ENCODE assay signal across 24 cellular contexts in genomic region chr1:32100359-32100758, GRCh38. TPM values are rescaled to one million over a fixed set of nuclear protein-coding genes. Genes with fewer than 3 reads are reported as not detected.
A peak's percentile ranks its signal among the peaks of the same experiment; 100 is the strongest.
DNase-seq lines count a peak whose midpoint lies in the region; ATAC-seq, FAIRE-seq and TF ChIP-seq lines count a peak whose summit lies in the region.
"Had no signal": no experiment of that assay in that cellular context is flagged by ENCODE, and none has a peak within 500 bp of the region (broad histone marks: within the 10 kb centered on the region; RNA-seq: fewer than 3 reads in every experiment).

No MANE protein-coding gene starts in this region.

- H3K4me1 ChIP-seq in right atrium auricular region (no peaks in the 10 kb centered on the region), heart right ventricle (peaks cover 0 to 11% (median 5%) of the 10 kb centered on the region in 9 donors), upper lobe of right lung (no peaks in the 10 kb centered on the region), small intestine (ENCODE audit: control insufficient read depth in 2 of 2, insufficient read depth in 1 of 2, low read depth in 1 of 2, low read length in 1 of 2) (no peaks in the 10 kb centered on the region)
- no peaks in the 10 kb centered on the region for H3K4me1 ChIP-seq in CD4-positive, alpha-beta memory T cell (ENCODE audit: insufficient read depth, low read length)
- H3K4me1 ChIP-seq: BLaER1, prostate gland, uterus had no signal

- peaks cover 0 to 2% (median 0%) of the 10 kb centered on the region in 8 donors for H3K9me3 Mint-ChIP-seq in CD4-positive, alpha-beta memory T cell
- H3K9me3 Mint-ChIP-seq: activated T-helper 1 cell treated with anti-CD3 and anti-CD28 coated beads, Interleukin-12 subunit alpha, Interleukin-12 subunit beta, Interleukin-2, Interleukin-4 antibody, amounts not matched to agents 30 ng/mL and 10 ng/mL and 1 ng/mL, durations not matched to agents 14 hours and 24 hours and 36 hours; brain; dendritic cell treated with granulocyte-macrophage colony-stimulating factor and Interleukin-4, amounts not matched to agents 40 ng/mL and 50 ng/mL, for 4 days; neural crest cell had no signal

- H3K4me3 Mint-ChIP-seq in CD4-positive, alpha-beta memory T cell, result no peak overlapping the region
- H3K4me3 Mint-ChIP-seq: activated naive CD8-positive, alpha-beta T cell; activated T-helper 1 cell treated with anti-CD3 and anti-CD28 coated beads, Interleukin-12 subunit alpha, Interleukin-12 subunit beta, Interleukin-2, Interleukin-4 antibody, amounts not matched to agents 30 ng/mL and 10 ng/mL and 1 ng/mL, durations not matched to agents 14 hours and 24 hours and 36 hours; brain; dendritic cell treated with granulocyte-macrophage colony-stimulating factor and Interleukin-4, amounts not matched to agents 40 ng/mL and 50 ng/mL, for 4 days; neural crest cell had no signal

- intact Hi-C loops in Right ventricle myocardium inferior (cut with DNase I) (no loop called here), heart right ventricle (cut with DNase I) (no loop called here), upper lobe of right lung (cut with DNase I) (no loop called here)
- intact Hi-C loops in CD4-positive, alpha-beta memory T cell (cut with micrococcal nuclease), result no loop called here

- H3K4me1 Mint-ChIP-seq in CD4-positive, alpha-beta memory T cell, result peaks cover 0 to 2% (median under 1%) of the 10 kb centered on the region in 4 donors
- H3K4me1 Mint-ChIP-seq: brain, neural crest cell had no signal

- H3K9me3 ChIP-seq in right atrium auricular region (no peaks in the 10 kb centered on the region), heart right ventricle (no peaks in the 10 kb centered on the region), upper lobe of right lung (no peaks in the 10 kb centered on the region), small intestine (ENCODE audit: control insufficient read depth, low read depth) (no peaks in the 10 kb centered on the region)
- no peaks in the 10 kb centered on the region for H3K9me3 ChIP-seq in CD4-positive, alpha-beta memory T cell (ENCODE audit: control insufficient read depth in 1 of 2, low read length in 2 of 2)
- H3K9me3 ChIP-seq: BLaER1, mucosa of descending colon, prostate gland, uterus had no signal

- WGBS in heart right ventricle, 2 donors, result 50 to 65% methylated on average over 10 of the region's 10 CpGs
- WGBS in small intestine, 3 donors, result 88 to 96% (median 96%) methylated on average over 10 of the region's 10 CpGs

- H3K27ac Mint-ChIP-seq in CD4-positive, alpha-beta memory T cell, result no peak overlapping the region
- H3K27ac Mint-ChIP-seq: activated naive CD8-positive, alpha-beta T cell; activated T-helper 1 cell treated with anti-CD3 and anti-CD28 coated beads, Interleukin-12 subunit alpha, Interleukin-12 subunit beta, Interleukin-2, Interleukin-4 antibody, amounts not matched to agents 30 ng/mL and 10 ng/mL and 1 ng/mL, durations not matched to agents 14 hours and 24 hours and 36 hours; dendritic cell treated with granulocyte-macrophage colony-stimulating factor and Interleukin-4, amounts not matched to agents 40 ng/mL and 50 ng/mL, for 4 days had no signal

- peak overlapping the region in 1 of 2 donors; percentile 39 for H3K27ac ChIP-seq in right atrium auricular region
- H3K27ac ChIP-seq in heart right ventricle, result peak overlapping the region in 8 of 10 donors; percentile 29 to 73 (median 50)
- no peak overlapping the region for H3K27ac ChIP-seq in upper lobe of right lung
- H3K27ac ChIP-seq in CD4-positive, alpha-beta memory T cell (ENCODE audit: low read depth, low read length), result no peak overlapping the region
- no peak overlapping the region for H3K27ac ChIP-seq in small intestine (ENCODE audit: low read depth in 1 of 2, low read length in 1 of 2)
- H3K27ac ChIP-seq: BLaER1, prostate gland, uterus had no signal

- H3K27me3 ChIP-seq in right atrium auricular region, result no peaks in the 10 kb centered on the region
- H3K27me3 ChIP-seq in heart right ventricle, result no peaks in the 10 kb centered on the region
- H3K27me3 ChIP-seq in upper lobe of right lung, result no peaks in the 10 kb centered on the region
- H3K27me3 ChIP-seq in CD4-positive, alpha-beta memory T cell (ENCODE audit: insufficient read depth, low read length), result no peaks in the 10 kb centered on the region
- no peaks in the 10 kb centered on the region for H3K27me3 ChIP-seq in small intestine (ENCODE audit: control insufficient read depth in 2 of 2, insufficient read depth in 2 of 2, low read length in 2 of 2)
- H3K27me3 ChIP-seq: BLaER1, uterus had no signal

- H3K36me3 ChIP-seq in right atrium auricular region, result peaks cover 21% of the 10 kb centered on the region
- peaks cover 0 to 79% (median 22%) of the 10 kb centered on the region in 9 donors for H3K36me3 ChIP-seq in heart right ventricle
- H3K36me3 ChIP-seq in upper lobe of right lung, result peaks cover 56% of the 10 kb centered on the region
- H3K36me3 ChIP-seq in CD4-positive, alpha-beta memory T cell (ENCODE audit: insufficient read depth, low read length), result peaks cover 22% of the 10 kb centered on the region
- H3K36me3 ChIP-seq in small intestine (ENCODE audit: control insufficient read depth in 2 of 2, insufficient read depth in 2 of 2, low read length in 2 of 2), result peaks cover 3% of the 10 kb centered on the region in 2 donors
- H3K36me3 ChIP-seq: uterus had no signal

- H3K36me3 Mint-ChIP-seq in CD4-positive, alpha-beta memory T cell, result peaks cover 17 to 40% of the 10 kb centered on the region in 2 donors

- FAIRE-seq in small intestine (lab: Jason Lieb, UNC), result no peak
- FAIRE-seq: frontal cortex, GM12892 had no signal

- CTCF ChIA-PET in CD4-positive, alpha-beta memory T cell (lab: Charles Lee; ENCODE audit: partially characterized antibody), result interaction anchor here (1.1 to 2.6 kb wide), 2 partner anchors 9 to 11 kb away, joined by 3 to 11 read pairs; no protein-coding TSS in a partner anchor

- DNase-seq in Right ventricle myocardium inferior (ENCODE audit: missing footprints) (peak; percentile 62), right atrium auricular region (ENCODE audit: low spot score) (no peak), UCSD-AML1 (lab: John Stamatoyannopoulos, UW; ENCODE audit: unreplicated experiment) (peak; percentile 51), heart right ventricle (peak; percentile 36 to 75), upper lobe of right lung (no peak), small intestine (no peak)
- DNase-seq in CD4-positive, alpha-beta memory T cell, result no peak
- DNase-seq: activated CD8-positive, alpha-beta memory T cell treated with anti-CD3 and anti-CD28 coated beads for 24 hours; GDM1; MM.1S; mucosa of descending colon; NCI-H2029 treated with DMSO at 0.1 percent for 48 hours; NCI-H510A; uterus had no signal

- no peak for TF ChIP-seq CTCF in right atrium auricular region (IDR thresholded peaks at IDR 0.05)
- no peak for TF ChIP-seq CTCF in heart right ventricle (IDR thresholded peaks at IDR 0.05)
- TF ChIP-seq CTCF in upper lobe of right lung (IDR thresholded peaks at IDR 0.05), result no peak

- POLR2A ChIA-PET in CD4-positive, alpha-beta memory T cell (lab: Charles Lee; ENCODE audit: partially characterized antibody), result no interaction called here

- H3K27me3 Mint-ChIP-seq in CD4-positive, alpha-beta memory T cell, result no peaks in the 10 kb centered on the region
- H3K27me3 Mint-ChIP-seq: activated naive CD8-positive, alpha-beta T cell; brain; dendritic cell treated with granulocyte-macrophage colony-stimulating factor and Interleukin-4, amounts not matched to agents 40 ng/mL and 50 ng/mL, for 4 days had no signal

- H3K4me3 ChIP-seq in right atrium auricular region (no peak overlapping the region), heart right ventricle (no peak overlapping the region), upper lobe of right lung (no peak overlapping the region), small intestine (ENCODE audit: low read depth in 1 of 2, low read length in 2 of 2) (no peak overlapping the region)
- H3K4me3 ChIP-seq in CD4-positive, alpha-beta memory T cell (ENCODE audit: low read length in 2 of 2), result no peak overlapping the region
- H3K4me3 ChIP-seq: BLaER1, mucosa of descending colon, prostate gland, uterus had no signal

- ATAC-seq in Right ventricle myocardium inferior (peak; percentile 46), heart right ventricle (peak; percentile 53 to 92 (median 84)), upper lobe of right lung (peak; percentile 44), HG02571 (IDR thresholded peaks at IDR 0.05; ENCODE audit: unreplicated experiment) (no peak)
- ATAC-seq: mucosa of descending colon had no signal

RNA-seq across cellular contexts. Expression of gene KPNA6, which starts 7.5 kb away (rescaled TPM):
- total RNA-seq in Right ventricle myocardium inferior (70.3 TPM), right atrium auricular region (10 to 100 TPM; 47.3 to 54.6 TPM), heart right ventricle (10 to 100 TPM; 73.0 to 92.5 (median 82.6) TPM), upper lobe of right lung (69.2 TPM)
- polyA plus RNA-seq in heart right ventricle (10 to 100 TPM; 10.2 to 11.3 TPM), small intestine (10 to 100 TPM in 1 of 3 donors, 1 to 10 TPM in 2; 5.4 to 10.9 (median 7.4) TPM)
- 10 to 100 TPM; 60.3 to 62.5 TPM for total RNA-seq in CD4-positive, alpha-beta memory T cell
- polyA plus RNA-seq in CD4-positive, alpha-beta memory T cell, result 10 to 100 TPM; 25.4 to 25.5 TPM

RNA-seq across cellular contexts. Expression of gene TMEM39B, which starts 27.6 kb away (rescaled TPM):
- total RNA-seq in Right ventricle myocardium inferior, result 7.1 TPM
- 1 to 10 TPM; 3.2 to 5.0 TPM for total RNA-seq in right atrium auricular region
- total RNA-seq in heart right ventricle, result 10 to 100 TPM in 1 of 10 donors, 1 to 10 TPM in 9; 4.8 to 15.5 (median 6.5) TPM
- polyA plus RNA-seq in heart right ventricle, result 1 to 10 TPM; 7.2 to 7.5 TPM
- total RNA-seq in upper lobe of right lung, result 18.1 TPM
- 10 to 100 TPM; 18.4 to 19.1 TPM for total RNA-seq in CD4-positive, alpha-beta memory T cell
- polyA plus RNA-seq in CD4-positive, alpha-beta memory T cell, result 1 to 10 TPM; 1.1 to 4.2 TPM
- polyA plus RNA-seq in small intestine, result 10 to 100 TPM in 1 of 3 donors, 1 to 10 TPM in 2; 4.2 to 11.5 (median 4.6) TPM

Comparison
In these comparisons a context has a peak if more than half of its experiments do, and no peak if none do; other contexts are left out.
1. DNase-seq: peak in Right ventricle myocardium inferior (single experiment), UCSD-AML1 (single experiment) and heart right ventricle (2 of 2); none in right atrium auricular region (single experiment), upper lobe of right lung (single experiment), CD4-positive, alpha-beta memory T cell (0 of 5) and small intestine (single experiment).
2. H3K27ac ChIP-seq: peak in heart right ventricle (8 of 10); none in upper lobe of right lung (single experiment), CD4-positive, alpha-beta memory T cell (single experiment) and small intestine (0 of 2).